Comparison of ENCODE assay signal across 13 cellular contexts in the genomic region with DNA sequence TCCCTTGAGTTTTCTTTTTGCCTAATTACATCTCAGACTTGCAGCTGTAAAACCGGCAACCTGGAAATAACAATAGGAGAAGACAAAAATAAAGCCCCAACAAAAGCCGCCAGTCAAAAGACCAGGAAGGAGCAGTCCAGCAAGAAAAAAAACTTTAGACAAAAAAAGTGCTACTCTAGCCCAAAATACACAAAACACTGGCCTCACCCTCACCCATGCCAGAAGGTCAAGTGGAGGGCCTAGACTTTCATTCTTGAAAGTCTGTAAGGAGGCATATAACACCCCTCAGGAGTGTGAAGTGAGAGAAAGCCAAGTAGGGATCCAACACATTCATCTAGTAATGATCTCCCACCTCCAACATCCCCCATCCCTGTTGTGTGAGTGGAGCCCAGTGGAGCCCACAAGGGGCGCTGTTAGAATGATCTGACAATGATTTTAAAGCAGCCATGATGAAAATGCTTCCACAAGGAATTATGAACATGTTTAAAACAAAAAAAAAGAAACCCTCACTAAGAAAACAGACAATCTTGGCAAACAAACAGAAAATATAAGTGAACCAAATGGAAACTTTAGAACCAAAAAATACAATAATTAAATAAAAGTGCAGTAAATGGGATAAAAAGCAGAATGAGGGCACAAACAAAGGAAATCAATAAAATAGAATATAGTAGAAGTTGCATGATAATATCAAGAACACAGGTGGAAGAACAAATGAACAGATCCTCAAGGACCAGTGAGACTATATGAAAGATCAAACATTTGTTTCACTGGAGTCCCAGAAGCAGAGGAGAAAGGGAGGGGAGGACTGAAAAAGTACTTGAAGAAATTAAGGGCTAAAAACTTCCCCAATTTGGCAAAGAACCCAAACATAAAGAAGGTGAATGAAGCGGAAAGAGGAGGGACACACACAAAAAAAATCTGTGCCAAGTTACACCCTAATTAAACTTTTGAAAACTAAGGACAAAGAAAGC. TPM values are rescaled to one million over a fixed set of nuclear protein-coding genes. Genes with fewer than 3 reads are reported as not detected.
DNase-seq lines count a peak whose midpoint lies in the region; ATAC-seq and TF ChIP-seq lines count a peak whose summit lies in the region.
"Had no signal": no experiment of that assay in that cellular context is flagged by ENCODE, and none has a peak within 500 bp of the region (broad histone marks: within the 10 kb centered on the region; RNA-seq: fewer than 3 reads in every experiment).

No MANE protein-coding gene starts in this region.

- POLR2A ChIA-PET in activated CD4-positive, alpha-beta memory T cell treated with anti-CD3 and anti-CD28 coated beads for 36 hours (lab: Charles Lee): no interaction called here
- POLR2A ChIA-PET in activated CD4-positive, alpha-beta memory T cell treated with anti-CD3 and anti-CD28 coated beads, Interleukin-2, amount 10 ng/mL, durations not matched to agents 7 days and 5 days (lab: Charles Lee): interaction anchor here (0.8 kb wide), 1 partner anchor 15 kb away, joined by 3 read pairs; no protein-coding TSS in a partner anchor

- no peak overlapping the region for H3K4me3 Mint-ChIP-seq in activated CD4-positive, alpha-beta memory T cell treated with anti-CD3 and anti-CD28 coated beads for 36 hours
- H3K4me3 Mint-ChIP-seq in activated CD4-positive, alpha-beta memory T cell treated with anti-CD3 and anti-CD28 coated beads, Interleukin-2, amount 10 ng/mL, durations not matched to agents 7 days and 5 days: no peak overlapping the region
- H3K4me3 Mint-ChIP-seq in HFFc6 (no peak overlapping the region), chondrocyte (ENCODE audit: unreplicated experiment) (no peak overlapping the region)

- no peak for DNase-seq in activated CD4-positive, alpha-beta memory T cell treated with anti-CD3 and anti-CD28 coated beads for 36 hours
- no peak for DNase-seq in activated CD4-positive, alpha-beta memory T cell treated with anti-CD3 and anti-CD28 coated beads, Interleukin-2, amount 10 ng/mL, durations not matched to agents 7 days and 5 days
- DNase-seq in HFFc6: no peak
- no peak for DNase-seq in chondrocyte (ENCODE audit: low spot score)
- no peak for DNase-seq in retinal pigment epithelial cell (ENCODE audit: low read depth)
- DNase-seq in HCEC 1CT: no peak
- no peak for DNase-seq in NCI-H2196 (lab: John Stamatoyannopoulos, UW; ENCODE audit: unreplicated experiment)
- DNase-seq: NCI-H1436 treated with DMSO at 0.1 percent for 48 hours, Peyer's patch, tibial artery had no signal

- CTCF ChIA-PET in activated CD4-positive, alpha-beta memory T cell treated with anti-CD3 and anti-CD28 coated beads for 36 hours (lab: Charles Lee): interaction anchor here (0.6 to 1.7 kb wide), 2 partner anchors 20 to 28 kb away, joined by 3 to 4 read pairs; no protein-coding TSS in a partner anchor
- CTCF ChIA-PET in activated CD4-positive, alpha-beta memory T cell treated with anti-CD3 and anti-CD28 coated beads, Interleukin-2, amount 10 ng/mL, durations not matched to agents 7 days and 5 days (lab: Charles Lee): no interaction called here

- H3K36me3 Mint-ChIP-seq in activated CD4-positive, alpha-beta memory T cell treated with anti-CD3 and anti-CD28 coated beads for 36 hours: no peaks in the 10 kb centered on the region
- H3K36me3 Mint-ChIP-seq in activated CD4-positive, alpha-beta memory T cell treated with anti-CD3 and anti-CD28 coated beads, Interleukin-2, amount 10 ng/mL, durations not matched to agents 7 days and 5 days (ENCODE audit: low read depth): no peaks in the 10 kb centered on the region
- H3K36me3 Mint-ChIP-seq in HFFc6 (ENCODE audit: low read depth) (peaks cover 4% of the 10 kb centered on the region; the same call in 1 of the 2 replicates), chondrocyte (ENCODE audit: low read depth) (no peaks in the 10 kb centered on the region)

- intact Hi-C loops in activated CD4-positive, alpha-beta memory T cell treated with anti-CD3 and anti-CD28 coated beads for 36 hours (cut with micrococcal nuclease): loop anchor here (5.0 kb wide), 1 partner anchor 208 kb away; no protein-coding TSS in a partner anchor

- H3K27me3 Mint-ChIP-seq in activated CD4-positive, alpha-beta memory T cell treated with anti-CD3 and anti-CD28 coated beads for 36 hours: no peaks in the 10 kb centered on the region
- H3K27me3 Mint-ChIP-seq in activated CD4-positive, alpha-beta memory T cell treated with anti-CD3 and anti-CD28 coated beads, Interleukin-2, amount 10 ng/mL, durations not matched to agents 7 days and 5 days: no peaks in the 10 kb centered on the region
- H3K27me3 Mint-ChIP-seq in HFFc6 (ENCODE audit: insufficient read depth) (no peaks in the 10 kb centered on the region; the same call in 1 of the 2 replicates), chondrocyte (ENCODE audit: low read depth) (no peaks in the 10 kb centered on the region)

- H3K4me1 Mint-ChIP-seq in activated CD4-positive, alpha-beta memory T cell treated with anti-CD3 and anti-CD28 coated beads for 36 hours (ENCODE audit: low read depth): peaks cover 31% of the 10 kb centered on the region
- peaks cover 26% of the 10 kb centered on the region for H3K4me1 Mint-ChIP-seq in activated CD4-positive, alpha-beta memory T cell treated with anti-CD3 and anti-CD28 coated beads, Interleukin-2, amount 10 ng/mL, durations not matched to agents 7 days and 5 days
- peaks cover 63% of the 10 kb centered on the region for H3K4me1 Mint-ChIP-seq in HFFc6 (ENCODE audit: low read depth)
- peaks cover 59% of the 10 kb centered on the region for H3K4me1 Mint-ChIP-seq in chondrocyte (ENCODE audit: low read depth)

- no peaks in the 10 kb centered on the region for H3K9me3 Mint-ChIP-seq in activated CD4-positive, alpha-beta memory T cell treated with anti-CD3 and anti-CD28 coated beads for 36 hours
- H3K9me3 Mint-ChIP-seq in activated CD4-positive, alpha-beta memory T cell treated with anti-CD3 and anti-CD28 coated beads, Interleukin-2, amount 10 ng/mL, durations not matched to agents 7 days and 5 days: no peaks in the 10 kb centered on the region
- H3K9me3 Mint-ChIP-seq in HFFc6 (no peaks in the 10 kb centered on the region), chondrocyte (ENCODE audit: low read depth) (peaks cover 4% of the 10 kb centered on the region)

- no peak for ATAC-seq in GM21825 (IDR thresholded peaks at IDR 0.05; ENCODE audit: unreplicated experiment)
- ATAC-seq: esophagus mucosa, sciatic nerve had no signal

- peak overlapping the region; percentile 36 for H3K27ac Mint-ChIP-seq in activated CD4-positive, alpha-beta memory T cell treated with anti-CD3 and anti-CD28 coated beads for 36 hours
- H3K27ac Mint-ChIP-seq in activated CD4-positive, alpha-beta memory T cell treated with anti-CD3 and anti-CD28 coated beads, Interleukin-2, amount 10 ng/mL, durations not matched to agents 7 days and 5 days: no peak overlapping the region
- H3K27ac Mint-ChIP-seq in HFFc6 (peak overlapping the region; percentile 34; the same call in 1 of the 2 replicates), chondrocyte (ENCODE audit: unreplicated experiment) (peak overlapping the region; percentile 2)

- TF ChIP-seq CTCF in HFFc6 (IDR thresholded peaks at IDR 0.05) (no peak; the same call in 1 of the 2 replicates), chondrocyte (IDR thresholded peaks at IDR 0.05) (peak; percentile 44), retinal pigment epithelial cell (conservative IDR thresholded peaks at IDR 0.05; ENCODE audit: low read depth, low read length) (peak; percentile 10)

- no peak overlapping the region for H3K4me3 ChIP-seq in retinal pigment epithelial cell (ENCODE audit: low read length)
- H3K4me3 ChIP-seq: Peyer's patch, tibial artery had no signal

RNA-seq across cellular contexts. Expression of a gene that starts 23.9 kb away (rescaled TPM):
- total RNA-seq in activated CD4-positive, alpha-beta memory T cell treated with anti-CD3 and anti-CD28 coated beads for 36 hours: 10 to 100 TPM; 11.6 to 13.1 TPM
- 10 to 100 TPM; 13.8 to 14.7 TPM for total RNA-seq in activated CD4-positive, alpha-beta memory T cell treated with anti-CD3 and anti-CD28 coated beads, Interleukin-2, amount 10 ng/mL, durations not matched to agents 7 days and 5 days
- 10 to 100 TPM; 19.7 to 26.6 (median 24.3) TPM for total RNA-seq in HFFc6 (2021; fragmentation: NEBNext Ultra II Directional; extraction: Animal tissue kit (Norgen Biotek cat#: 25700))
- 67.0 to 101 TPM (median 97.7 TPM) in 3 replicates for total RNA-seq in chondrocyte
